20 cellular contexts compared by ENCODE assay signal in the genomic region with DNA sequence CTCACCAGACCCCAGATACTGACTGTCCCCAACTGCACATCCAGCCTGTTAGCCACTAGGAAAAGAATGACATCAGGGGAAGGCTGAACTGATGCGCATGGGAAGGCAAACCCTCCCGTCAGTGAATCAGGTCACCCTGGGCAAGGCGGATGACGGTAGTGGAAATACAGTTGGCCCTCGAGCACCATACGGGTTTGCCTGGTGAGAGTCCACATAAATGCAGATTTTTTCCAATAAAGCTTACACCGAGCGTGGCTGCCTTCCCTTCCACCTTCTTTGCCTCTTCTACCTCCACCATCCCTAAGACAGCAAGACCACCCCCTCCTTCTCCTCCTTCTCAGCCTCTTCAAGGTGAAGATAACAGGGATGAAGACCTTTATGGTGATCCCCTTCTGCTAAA.
DNase-seq lines count a peak whose midpoint lies in the region; ATAC-seq and TF ChIP-seq lines count a peak whose summit lies in the region.
"Had no signal": no experiment of that assay in that cellular context is flagged by ENCODE, and none has a peak within 500 bp of the region (broad histone marks: within the 10 kb centered on the region; RNA-seq: fewer than 3 reads in every experiment).

No MANE protein-coding gene starts in this region.

- 92 to 93% methylated on average over 8 of the region's 8 CpGs for WGBS in endodermal cell (ENCODE audit: insufficient coverage in 1 of 2, insufficient read length in 1 of 2), 2 experiments
- 93% methylated on average over 8 of the region's 8 CpGs for WGBS in esophagus muscularis mucosa

- no peak overlapping the region for H3K27ac ChIP-seq in endodermal cell (ENCODE audit: low read depth, low read length)
- no peak overlapping the region for H3K27ac ChIP-seq in esophagus muscularis mucosa (replicated peaks in 1 of 4)
- H3K27ac ChIP-seq: PC-9 had no signal

- no peak overlapping the region for H3K4me3 Mint-ChIP-seq in activated naive CD4-positive, alpha-beta T cell treated with anti-CD3 and anti-CD28 coated beads, Interleukin-2, amount 10 ng/mL, durations not matched to agents 7 days and 5 days
- H3K4me3 Mint-ChIP-seq in activated CD8-positive, alpha-beta memory T cell treated with anti-CD3 and anti-CD28 coated beads, Interleukin-2, amount 10 ng/mL, durations not matched to agents 7 days and 5 days: no peak overlapping the region
- H3K4me3 Mint-ChIP-seq in endodermal cell: no peak overlapping the region
- H3K4me3 Mint-ChIP-seq: CD4-positive, alpha-beta memory T cell; GM23338 had no signal

- no peaks in the 10 kb centered on the region for H3K36me3 Mint-ChIP-seq in activated naive CD4-positive, alpha-beta T cell treated with anti-CD3 and anti-CD28 coated beads, Interleukin-2, amount 10 ng/mL, durations not matched to agents 7 days and 5 days
- H3K36me3 Mint-ChIP-seq in activated CD8-positive, alpha-beta memory T cell treated with anti-CD3 and anti-CD28 coated beads, Interleukin-2, amount 10 ng/mL, durations not matched to agents 7 days and 5 days: no peaks in the 10 kb centered on the region
- no peaks in the 10 kb centered on the region for H3K36me3 Mint-ChIP-seq in endodermal cell (ENCODE audit: low read depth)
- H3K36me3 Mint-ChIP-seq: CD4-positive, alpha-beta memory T cell had no signal

- peaks cover 53% of the 10 kb centered on the region for H3K27me3 Mint-ChIP-seq in activated naive CD4-positive, alpha-beta T cell treated with anti-CD3 and anti-CD28 coated beads, Interleukin-2, amount 10 ng/mL, durations not matched to agents 7 days and 5 days
- H3K27me3 Mint-ChIP-seq in activated CD8-positive, alpha-beta memory T cell treated with anti-CD3 and anti-CD28 coated beads, Interleukin-2, amount 10 ng/mL, durations not matched to agents 7 days and 5 days: peaks cover 4% of the 10 kb centered on the region
- peaks cover 4% of the 10 kb centered on the region for H3K27me3 Mint-ChIP-seq in endodermal cell (ENCODE audit: insufficient read depth)

- no peak overlapping the region for H3K4me3 ChIP-seq in endodermal cell (ENCODE audit: low read length)
- no peak overlapping the region for H3K4me3 ChIP-seq in esophagus muscularis mucosa
- H3K4me3 ChIP-seq: BLaER1 treated with 17β-estradiol and CSF1 and Interleukin-3, amounts not matched to agents 10 nM and 100 nM; GM23338; PC-9 had no signal

- TF ChIP-seq CTCF in endodermal cell (conservative IDR thresholded peaks at IDR 0.05): no peak
- TF ChIP-seq CTCF in esophagus muscularis mucosa (IDR thresholded peaks at IDR 0.05): no peak

- H3K36me3 ChIP-seq in endodermal cell (ENCODE audit: control insufficient read depth, insufficient read depth, low read length) (no peaks in the 10 kb centered on the region), esophagus muscularis mucosa (no peaks in the 10 kb centered on the region)
- H3K36me3 ChIP-seq: BLaER1 treated with 17β-estradiol and CSF1 and Interleukin-3, amounts not matched to agents 10 nM and 100 nM had no signal

- no peak for TF ChIP-seq EP300 in esophagus muscularis mucosa (IDR thresholded peaks at IDR 0.05)

- no peaks in the 10 kb centered on the region for H3K27me3 ChIP-seq in endodermal cell (ENCODE audit: control insufficient read depth, insufficient read depth, low read length, poor library complexity, severe bottlenecking)
- H3K27me3 ChIP-seq in esophagus muscularis mucosa: no peaks in the 10 kb centered on the region

- TF ChIP-seq POLR2A in esophagus muscularis mucosa (IDR thresholded peaks at IDR 0.05; ENCODE audit: low read depth): no peak

- H3K9me3 ChIP-seq in endodermal cell (ENCODE audit: control insufficient read depth, low read length) (no peaks in the 10 kb centered on the region), esophagus muscularis mucosa (no peaks in the 10 kb centered on the region)
- H3K9me3 ChIP-seq: Caco-2 had no signal

- H3K9me3 Mint-ChIP-seq in activated naive CD4-positive, alpha-beta T cell treated with anti-CD3 and anti-CD28 coated beads, Interleukin-2, amount 10 ng/mL, durations not matched to agents 7 days and 5 days: peaks cover 9% of the 10 kb centered on the region
- peaks cover 8% of the 10 kb centered on the region for H3K9me3 Mint-ChIP-seq in activated CD8-positive, alpha-beta memory T cell treated with anti-CD3 and anti-CD28 coated beads, Interleukin-2, amount 10 ng/mL, durations not matched to agents 7 days and 5 days (ENCODE audit: low read depth)
- peaks cover 9% of the 10 kb centered on the region for H3K9me3 Mint-ChIP-seq in endodermal cell
- H3K9me3 Mint-ChIP-seq: CD4-positive, alpha-beta memory T cell had no signal

- CTCF ChIA-PET in activated naive CD4-positive, alpha-beta T cell treated with anti-CD3 and anti-CD28 coated beads, Interleukin-2, amount 10 ng/mL, durations not matched to agents 7 days and 5 days (lab: Charles Lee): no interaction called here
- CTCF ChIA-PET in activated CD8-positive, alpha-beta memory T cell treated with anti-CD3 and anti-CD28 coated beads, Interleukin-2, amount 10 ng/mL, durations not matched to agents 7 days and 5 days (lab: Charles Lee): no interaction called here

- H3K4me1 ChIP-seq in endodermal cell (ENCODE audit: control insufficient read depth, insufficient read depth, low read length): no peaks in the 10 kb centered on the region
- H3K4me1 ChIP-seq in esophagus muscularis mucosa: peaks cover 6 to 9% (median 8%) of the 10 kb centered on the region in 4 donors
- H3K4me1 ChIP-seq: Caco-2 had no signal

- intact Hi-C loops in esophagus muscularis mucosa (cut with DNase I): no loop called here

- no peak overlapping the region for H3K9ac ChIP-seq in endodermal cell (ENCODE audit: extremely low read depth, low read length, poor library complexity, severe bottlenecking)
- H3K9ac ChIP-seq: BLaER1 treated with 17β-estradiol and CSF1 and Interleukin-3, amounts not matched to agents 10 nM and 100 nM had no signal

- peaks cover 2% of the 10 kb centered on the region for H3K4me1 Mint-ChIP-seq in activated naive CD4-positive, alpha-beta T cell treated with anti-CD3 and anti-CD28 coated beads, Interleukin-2, amount 10 ng/mL, durations not matched to agents 7 days and 5 days
- H3K4me1 Mint-ChIP-seq in activated CD8-positive, alpha-beta memory T cell treated with anti-CD3 and anti-CD28 coated beads, Interleukin-2, amount 10 ng/mL, durations not matched to agents 7 days and 5 days: peaks cover 1% of the 10 kb centered on the region
- no peaks in the 10 kb centered on the region for H3K4me1 Mint-ChIP-seq in endodermal cell

- no peak for DNase-seq in activated naive CD4-positive, alpha-beta T cell treated with anti-CD3 and anti-CD28 coated beads, Interleukin-2, amount 10 ng/mL, durations not matched to agents 7 days and 5 days
- no peak for DNase-seq in activated naive CD4-positive, alpha-beta T cell (lab: John Stamatoyannopoulos, UW)
- peak; percentile 30 for DNase-seq in activated CD8-positive, alpha-beta memory T cell treated with anti-CD3 and anti-CD28 coated beads, Interleukin-2, amount 10 ng/mL, durations not matched to agents 7 days and 5 days
- peak; percentile 30 for DNase-seq in endodermal cell
- no peak for DNase-seq in DMS53 (lab: John Stamatoyannopoulos, UW)
- DNase-seq in esophagus muscularis mucosa (ENCODE audit: extremely low spot score): no peak
- DNase-seq: Caco-2; CD4-positive, alpha-beta memory T cell; KBM-7; MM.1S; NCI-H1092 treated with DMSO at 0.1 percent for 48 hours; NCI-H1930; NCI-H226; PC-9; RPMI8226; SHP77 had no signal

- H3K27ac Mint-ChIP-seq in activated naive CD4-positive, alpha-beta T cell treated with anti-CD3 and anti-CD28 coated beads, Interleukin-2, amount 10 ng/mL, durations not matched to agents 7 days and 5 days: peak overlapping the region; percentile 1
- H3K27ac Mint-ChIP-seq in activated CD8-positive, alpha-beta memory T cell treated with anti-CD3 and anti-CD28 coated beads, Interleukin-2, amount 10 ng/mL, durations not matched to agents 7 days and 5 days: no peak overlapping the region
- no peak overlapping the region for H3K27ac Mint-ChIP-seq in endodermal cell
- H3K27ac Mint-ChIP-seq: CD4-positive, alpha-beta memory T cell; GM23338 had no signal

- ATAC-seq in activated CD8-positive, alpha-beta memory T cell treated with anti-CD3 and anti-CD28 coated beads, Interleukin-2, amount 10 ng/mL, durations not matched to agents 7 days and 5 days: no peak
- ATAC-seq in GM19467 (IDR thresholded peaks at IDR 0.05; ENCODE audit: unreplicated experiment): no peak
- ATAC-seq: HCT116 had no signal

Comparison
In these comparisons a context has a peak if more than half of its experiments do, and no peak if none do; other contexts are left out.
1. DNase-seq: peak in activated CD8-positive, alpha-beta memory T cell treated with anti-CD3 and anti-CD28 coated beads, Interleukin-2, amount 10 ng/mL, durations not matched to agents 7 days and 5 days (single experiment) and endodermal cell (single experiment); none in activated naive CD4-positive, alpha-beta T cell treated with anti-CD3 and anti-CD28 coated beads, Interleukin-2, amount 10 ng/mL, durations not matched to agents 7 days and 5 days (single experiment), activated naive CD4-positive, alpha-beta T cell (0 of 4), DMS53 (single experiment) and esophagus muscularis mucosa (single experiment).